33 cellular contexts compared by ENCODE assay signal in the genomic region with DNA sequence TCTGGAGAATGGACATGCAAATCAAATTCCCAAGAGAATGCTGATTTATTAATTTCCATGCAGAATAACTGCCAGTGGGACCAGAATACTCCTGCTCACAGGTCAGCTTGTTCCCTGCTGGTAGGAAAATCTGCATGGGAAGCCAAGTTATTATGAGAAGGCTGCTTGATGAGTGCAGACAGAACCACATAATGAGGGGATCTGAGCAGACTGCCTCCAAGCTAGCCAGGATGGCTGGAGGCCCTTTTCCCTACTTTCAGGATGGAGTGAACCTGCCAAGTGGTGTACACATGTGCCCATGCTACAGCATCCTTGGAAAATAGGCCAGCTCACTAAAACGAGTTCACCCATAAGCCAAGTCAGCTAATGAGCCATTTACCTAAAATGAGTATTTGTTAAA.
"Had no signal": no experiment of that assay in that cellular context is flagged by ENCODE, and none has a peak within 500 bp of the region (broad histone marks: within the 10 kb centered on the region; RNA-seq: fewer than 3 reads in every experiment).

No MANE protein-coding gene starts in this region.

- H3K4me3 Mint-ChIP-seq: activated CD4-positive, alpha-beta memory T cell treated with anti-CD3 and anti-CD28 coated beads for 36 hours; activated CD4-positive, alpha-beta T cell treated with anti-CD3 and anti-CD28 coated beads, Interleukin-2, amount 10 ng/mL, durations not matched to agents 24 days and 14 days; activated T-helper 1 cell treated with anti-CD3 and anti-CD28 coated beads, Interleukin-12 subunit alpha, Interleukin-12 subunit beta, Interleukin-2, Interleukin-4 antibody, amounts not matched to agents 30 ng/mL and 10 ng/mL and 1 ng/mL, durations not matched to agents 14 hours and 24 hours and 36 hours; central memory CD8-positive, alpha-beta T cell; dendritic cell treated with granulocyte-macrophage colony-stimulating factor and Interleukin-4, amounts not matched to agents 40 ng/mL and 50 ng/mL, for 4 days; mesothelial cell of epicardium; naive B cell; nephron progenitor cell; stimulated activated memory B cell treated with anti-CD40 and anti-IgM and Interleukin-4, amounts not matched to agents 10 μg/mL and 1 μg/mL and 100 μg/mL, for 72 hours; T-helper 1 cell treated with Interleukin-12 subunit alpha and Interleukin-12 subunit beta and Interleukin-4 antibody, amounts not matched to agents 30 μg/mL and 1 μg/mL, for 36 hours had no signal

- H3K36me3 ChIP-seq: gastroesophageal sphincter, neutrophil, ovary, sigmoid colon, stomach, thyroid gland, upper lobe of left lung had no signal

- DNase-seq: activated CD4-positive, alpha-beta memory T cell treated with anti-CD3 and anti-CD28 coated beads for 36 hours; activated CD4-positive, alpha-beta T cell treated with anti-CD3 and anti-CD28 coated beads, Interleukin-2, amount 10 ng/mL, durations not matched to agents 24 days and 14 days; activated CD4-positive, CD25-positive, alpha-beta regulatory T cell treated with anti-CD3 and anti-CD28 coated beads, Interleukin-2, amount 50 U/mL, for 72 hours; activated CD8-positive, alpha-beta memory T cell treated with anti-CD3 and anti-CD28 coated beads, Interleukin-2, amount 50 U/mL, for 4 hours; activated gamma-delta T cell; activated naive CD4-positive, alpha-beta T cell treated with anti-CD3 and anti-CD28 coated beads, Interleukin-2, amount 50 U/mL, for 16 hours; activated T-cell treated with anti-CD3 and anti-CD28 coated beads, Interleukin-2, amount 50 U/mL, for 1 hour; amniotic stem cell; effector CD4-positive, alpha-beta T cell; naive B cell; nephron progenitor cell; ovary; sigmoid colon; small intestine; stimulated activated CD4-positive, alpha-beta T cell treated with anti-CD3 and anti-CD28 coated beads, Interleukin-1b, Interleukin-23, amount 100 ng/mL, for 48 hours; stimulated activated CD4-positive, alpha-beta T cell treated with anti-CD3 and anti-CD28 coated beads, Interleukin-4, amount 100 ng/mL, for 4 hours; stimulated activated CD8-positive, alpha-beta memory T cell treated with anti-CD3 and anti-CD28 coated beads, Interleukin-4, amount 100 ng/mL, for 48 hours; stomach; SW 1271; T1000; thyroid gland; upper lobe of left lung had no signal

- H3K36me3 Mint-ChIP-seq: naive B cell had no signal

- H3K9me3 Mint-ChIP-seq: central memory CD8-positive, alpha-beta T cell had no signal

- H3K4me1 Mint-ChIP-seq: activated CD4-positive, alpha-beta T cell treated with anti-CD3 and anti-CD28 coated beads, Interleukin-2, amount 10 ng/mL, durations not matched to agents 24 days and 14 days; central memory CD8-positive, alpha-beta T cell; naive B cell; stimulated activated memory B cell treated with anti-CD40 and anti-IgM and Interleukin-4, amounts not matched to agents 10 μg/mL and 1 μg/mL and 100 μg/mL, for 72 hours had no signal

- H3K27ac ChIP-seq: epithelial cell of prostate, gastroesophageal sphincter, neutrophil, ovary, sigmoid colon, stomach, thyroid gland, upper lobe of left lung had no signal

- H3K9me3 ChIP-seq: gastroesophageal sphincter, neutrophil, ovary, sigmoid colon, thyroid gland, upper lobe of left lung had no signal

- H3K27me3 ChIP-seq: gastroesophageal sphincter, neutrophil, ovary, sigmoid colon, stomach, thyroid gland, upper lobe of left lung had no signal

- H3K4me3 ChIP-seq: gastroesophageal sphincter, ovary, sigmoid colon, stomach, thyroid gland, upper lobe of left lung had no signal

- H3K27me3 Mint-ChIP-seq: activated CD4-positive, alpha-beta memory T cell treated with anti-CD3 and anti-CD28 coated beads for 36 hours; dendritic cell treated with granulocyte-macrophage colony-stimulating factor and Interleukin-4, amounts not matched to agents 40 ng/mL and 50 ng/mL, for 4 days; stimulated activated memory B cell treated with anti-CD40 and anti-IgM and Interleukin-4, amounts not matched to agents 10 μg/mL and 1 μg/mL and 100 μg/mL, for 72 hours had no signal

- ATAC-seq: gastroesophageal sphincter; left lobe of liver; stimulated activated memory B cell treated with anti-CD40 and anti-IgM and Interleukin-4, amounts not matched to agents 10 μg/mL and 1 μg/mL and 100 μg/mL, for 72 hours had no signal

- H3K27ac Mint-ChIP-seq: activated CD4-positive, alpha-beta memory T cell treated with anti-CD3 and anti-CD28 coated beads for 36 hours; activated CD4-positive, alpha-beta T cell treated with anti-CD3 and anti-CD28 coated beads, Interleukin-2, amount 10 ng/mL, durations not matched to agents 24 days and 14 days; activated T-helper 1 cell treated with anti-CD3 and anti-CD28 coated beads, Interleukin-12 subunit alpha, Interleukin-12 subunit beta, Interleukin-2, Interleukin-4 antibody, amounts not matched to agents 30 ng/mL and 10 ng/mL and 1 ng/mL, durations not matched to agents 14 hours and 24 hours and 36 hours; dendritic cell treated with granulocyte-macrophage colony-stimulating factor and Interleukin-4, amounts not matched to agents 40 ng/mL and 50 ng/mL, for 4 days; mesothelial cell of epicardium; naive B cell; nephron progenitor cell; progenitor cell of endocrine pancreas; stimulated activated memory B cell treated with anti-CD40 and anti-IgM and Interleukin-4, amounts not matched to agents 10 μg/mL and 1 μg/mL and 100 μg/mL, for 72 hours; T-helper 1 cell treated with Interleukin-12 subunit alpha and Interleukin-12 subunit beta and Interleukin-4 antibody, amounts not matched to agents 30 μg/mL and 1 μg/mL, for 36 hours had no signal
